ENCODE assay signal across 18 cellular contexts in genomic region chr17:57959929-57960328, GRCh38. TPM values are rescaled to one million over a fixed set of nuclear protein-coding genes. Genes with fewer than 3 reads are reported as not detected.
A peak's percentile ranks its signal among the peaks of the same experiment; 100 is the strongest.
DNase-seq lines count a peak whose midpoint lies in the region; ATAC-seq and TF ChIP-seq lines count a peak whose summit lies in the region.
"Had no signal": no experiment of that assay in that cellular context is flagged by ENCODE, and none has a peak within 500 bp of the region (broad histone marks: within the 10 kb centered on the region; RNA-seq: fewer than 3 reads in every experiment).

No MANE protein-coding gene starts in this region.

- ATAC-seq in GM21423 (IDR thresholded peaks at IDR 0.05; ENCODE audit: unreplicated experiment), result no peak

- no peaks in the 10 kb centered on the region for H3K36me3 Mint-ChIP-seq in progenitor cell of endocrine pancreas (ENCODE audit: insufficient read depth)

- peaks cover 8 to 20% (median 14%) of the 10 kb centered on the region in 4 donors for H3K4me1 ChIP-seq in esophagus muscularis mucosa

- H3K27ac ChIP-seq in WERI-Rb-1, result no peak overlapping the region
- H3K27ac ChIP-seq in esophagus muscularis mucosa (replicated peaks in 1 of 4), result no peak overlapping the region

- H3K27me3 Mint-ChIP-seq in progenitor cell of endocrine pancreas, result peaks cover 34% of the 10 kb centered on the region

- H3K9me3 ChIP-seq in WERI-Rb-1 (ENCODE audit: severe bottlenecking), result no peaks in the 10 kb centered on the region
- H3K9me3 ChIP-seq in esophagus muscularis mucosa, result no peaks in the 10 kb centered on the region
- H3K9me3 ChIP-seq: BE2C had no signal

- H3K27me3 ChIP-seq in H7 (ENCODE audit: control insufficient read depth, insufficient read depth, low read length), result peaks cover 9% of the 10 kb centered on the region; the same call in 1 of the 2 replicates
- no peaks in the 10 kb centered on the region for H3K27me3 ChIP-seq in WERI-Rb-1 (ENCODE audit: insufficient read depth, low read depth, severe bottlenecking)
- no peaks in the 10 kb centered on the region for H3K27me3 ChIP-seq in esophagus muscularis mucosa

- no peak overlapping the region for H3K4me3 Mint-ChIP-seq in progenitor cell of endocrine pancreas (ENCODE audit: low read depth)

- H3K36me3 ChIP-seq in H7 (replicated peaks; ENCODE audit: control insufficient read depth, insufficient read depth, low read length) (no peaks in the 10 kb centered on the region), WERI-Rb-1 (no peaks in the 10 kb centered on the region), esophagus muscularis mucosa (no peaks in the 10 kb centered on the region)
- H3K36me3 ChIP-seq: BE2C had no signal

- intact Hi-C loops in esophagus muscularis mucosa (cut with DNase I), result no loop called here
- intact Hi-C loops in posterior vena cava (cut with DNase I), result loop anchor here (5.0 to 10.0 kb wide), 2 partner anchors 65 to 68 kb away; no protein-coding TSS in a partner anchor

- WGBS in esophagus muscularis mucosa, result 92% methylated on average over 6 of the region's 6 CpGs

- peak; percentile 5 for DNase-seq in H7
- peak; percentile 7 for DNase-seq in WERI-Rb-1
- DNase-seq in esophagus muscularis mucosa (ENCODE audit: extremely low spot score), result peak; percentile 55
- peak; percentile 65 for DNase-seq in posterior vena cava (ENCODE audit: low spot score)
- no peak for DNase-seq in progenitor cell of endocrine pancreas (ENCODE audit: low spot score, unreplicated experiment)
- no peak for DNase-seq in anterior cingulate cortex (lab: John Stamatoyannopoulos, UW)
- DNase-seq in NCI-H446 treated with DMSO at 0.1 percent for 48 hours (lab: John Stamatoyannopoulos, UW), result no peak
- DNase-seq: BE2C, DMS53, GDM1, NCI-H1105 treated with DMSO at 0.1 percent for 48 hours, NCI-H2029 treated with DMSO at 0.1 percent for 48 hours, NCI-H2171, NCI-H524 treated with DMSO at 0.1 percent for 48 hours, NCI-H82, OCI-M1, Right ventricle myocardium superior had no signal

- no peak overlapping the region for H3K27ac Mint-ChIP-seq in progenitor cell of endocrine pancreas

- no peak for TF ChIP-seq EP300 in esophagus muscularis mucosa (IDR thresholded peaks at IDR 0.05)

- TF ChIP-seq CTCF in WERI-Rb-1 (IDR thresholded peaks at IDR 0.05; ENCODE audit: low read depth, low read length) (no peak), esophagus muscularis mucosa (IDR thresholded peaks at IDR 0.05) (no peak), progenitor cell of endocrine pancreas (IDR thresholded peaks at IDR 0.05; ENCODE audit: unreplicated experiment) (no peak)

- TF ChIP-seq POLR2A in esophagus muscularis mucosa (IDR thresholded peaks at IDR 0.05; ENCODE audit: low read depth), result no peak

- H3K9me3 Mint-ChIP-seq in progenitor cell of endocrine pancreas (ENCODE audit: low read depth), result no peaks in the 10 kb centered on the region

- no peak overlapping the region for H3K4me3 ChIP-seq in H7 (ENCODE audit: insufficient read depth, low read depth, low read length)
- no peak overlapping the region for H3K4me3 ChIP-seq in WERI-Rb-1 (ENCODE audit: low read depth, low read length)
- H3K4me3 ChIP-seq in esophagus muscularis mucosa, result no peak overlapping the region

- H3K4me1 Mint-ChIP-seq in progenitor cell of endocrine pancreas (ENCODE audit: low read depth), result peaks cover 8% of the 10 kb centered on the region

RNA-seq across cellular contexts. Expression of gene CUEDC1, which starts 4.7 kb away (rescaled TPM):
- total RNA-seq in H7 (2014; rRNA removed; shearing (Covaris generic)), result 8.1 and 13.9 TPM in 2 replicates
- total RNA-seq in esophagus muscularis mucosa (10 to 100 TPM; 30.3 to 72.2 (median 51.2) TPM), posterior vena cava (10 to 100 TPM; 42.3 to 43.6 TPM), progenitor cell of endocrine pancreas (29.2 and 30.8 TPM in 2 replicates)

RNA-seq across cellular contexts. Expression of gene VEZF1, which starts 28.1 kb away (rescaled TPM):
- 48.2 and 66.1 TPM in 2 replicates for total RNA-seq in H7 (2014; rRNA removed; shearing (Covaris generic))
- total RNA-seq in esophagus muscularis mucosa (100 to 1,000 TPM in 3 of 4 donors, 10 to 100 TPM in 1; 98.9 to 154 (median 121) TPM), posterior vena cava (10 to 100 TPM; 56.1 to 61.8 TPM), progenitor cell of endocrine pancreas (103 and 110 TPM in 2 replicates)

RNA-seq across cellular contexts. Expression of gene SRSF1, which starts 47.1 kb away (rescaled TPM):
- 326 and 341 TPM in 2 replicates for total RNA-seq in H7 (2014; rRNA removed; shearing (Covaris generic))
- total RNA-seq in esophagus muscularis mucosa (100 to 1,000 TPM; 136 to 185 (median 156) TPM), posterior vena cava (100 to 1,000 TPM; 120 to 152 TPM), progenitor cell of endocrine pancreas (319 and 326 TPM in 2 replicates)

Comparison
In these comparisons a context has a peak if more than half of its experiments do, and no peak if none do; other contexts are left out.
1. DNase-seq: peak in H7 (single experiment), WERI-Rb-1 (single experiment), esophagus muscularis mucosa (single experiment) and posterior vena cava (single experiment); none in progenitor cell of endocrine pancreas (single experiment), anterior cingulate cortex (0 of 58) and NCI-H446 treated with DMSO at 0.1 percent for 48 hours (single experiment).